In genomic region chr3:74479915-74480314, GRCh38 we compare ENCODE assay signal across 25 cellular contexts.
"Had no signal": no experiment of that assay in that cellular context is flagged by ENCODE, and none has a peak within 500 bp of the region (broad histone marks: within the 10 kb centered on the region; RNA-seq: fewer than 3 reads in every experiment).

No MANE protein-coding gene starts in this region.

- ATAC-seq: natural killer cell; psoas muscle; right cardiac atrium; right lobe of liver; stimulated activated effector memory CD8-positive, alpha-beta T cell treated with anti-CD3 and anti-CD28 coated beads, Interleukin-12 subunit alpha, Interleukin-12 subunit beta, amount 100 ng/mL, for 72 hours; stimulated activated naive B cell treated with anti-CD40 and anti-IgM and Interleukin-4, amounts not matched to agents 10 μg/mL and 1 μg/mL and 100 μg/mL, for 72 hours had no signal

- H3K4me1 ChIP-seq: neural progenitor cell, parathyroid adenoma, psoas muscle, right lobe of liver, sigmoid colon, stomach, thyroid gland, tibial nerve, upper lobe of left lung, vagina had no signal

- H3K36me3 ChIP-seq: neural progenitor cell, ovary, right lobe of liver, sigmoid colon, stomach, thoracic aorta, thyroid gland, tibial nerve, upper lobe of left lung, vagina had no signal

- DNase-seq: natural killer cell; occipital lobe; ovary; posterior cingulate gyrus; psoas muscle; right cardiac atrium; right lobe of liver; sigmoid colon; small intestine; stimulated activated CD4-positive, alpha-beta T cell treated with anti-CD3 and anti-CD28 coated beads, Interleukin-15, amount 100 ng/mL, for 24 hours; stimulated activated CD4-positive, alpha-beta T cell treated with anti-CD3 and anti-CD28 coated beads, Interleukin-2, amount 100 ng/mL, for 24 hours; stimulated activated CD4-positive, alpha-beta T cell treated with anti-CD3 and anti-CD28 coated beads, Interleukin-2, amount 100 ng/mL, for 48 hours; stimulated activated CD4-positive, alpha-beta T cell treated with anti-CD3 and anti-CD28 coated beads, Interleukin-4, amount 100 ng/mL, for 24 hours; stimulated activated naive B cell treated with anti-CD40 and anti-IgM and Interleukin-4, amounts not matched to agents 10 μg/mL and 1 μg/mL and 100 μg/mL, for 72 hours; stimulated activated naive CD4-positive, alpha-beta T cell treated with Interleukin-2 at 50 U/mL for 16 hours; stomach; thyroid gland; trophoblast cell; upper lobe of left lung had no signal

- H3K4me3 ChIP-seq: neural progenitor cell, ovary, psoas muscle, right lobe of liver, sigmoid colon, stomach, thoracic aorta, thyroid gland, tibial nerve, upper lobe of left lung, vagina had no signal

- H3K27ac ChIP-seq: neural progenitor cell, ovary, parathyroid adenoma, psoas muscle, right lobe of liver, sigmoid colon, stomach, thoracic aorta, thyroid gland, tibial nerve, upper lobe of left lung, vagina had no signal

- H3K9me3 ChIP-seq: ovary, psoas muscle, right lobe of liver, sigmoid colon, stomach, thoracic aorta, thyroid gland, upper lobe of left lung, vagina had no signal
